ENCODE assay signal across 30 cellular contexts in genomic region chr7:71210220-71210619, GRCh38.
"Had no signal": no experiment of that assay in that cellular context is flagged by ENCODE, and none has a peak within 500 bp of the region (broad histone marks: within the 10 kb centered on the region; RNA-seq: fewer than 3 reads in every experiment).

No MANE protein-coding gene starts in this region.

- H3K27ac ChIP-seq: neutrophil, parathyroid adenoma, psoas muscle, right lobe of liver, sigmoid colon, stomach, thoracic aorta, thyroid gland, upper lobe of left lung, vagina had no signal

- ATAC-seq: naive thymus-derived CD8-positive, alpha-beta T cell; natural killer cell treated with Interleukin-12 subunit alpha and Interleukin-12 subunit beta and Interleukin-15 and Interleukin-18, amount 100 ng/mL, for 72 hours; psoas muscle; right cardiac atrium; right lobe of liver; stimulated activated effector memory CD8-positive, alpha-beta T cell treated with anti-CD3 and anti-CD28 coated beads, Interleukin-12 subunit alpha, Interleukin-12 subunit beta, amount 100 ng/mL, for 72 hours; stimulated activated naive B cell treated with anti-CD40 and anti-IgM and Interleukin-4, amounts not matched to agents 10 μg/mL and 1 μg/mL and 100 μg/mL, for 72 hours had no signal

- H3K4me1 Mint-ChIP-seq: naive thymus-derived CD8-positive, alpha-beta T cell; neural crest cell; stimulated activated effector memory CD8-positive, alpha-beta T cell treated with anti-CD3 and anti-CD28 coated beads, Interleukin-12 subunit alpha, Interleukin-12 subunit beta, amount 100 ng/mL, for 72 hours; stimulated activated naive B cell treated with anti-CD40 and anti-IgM and Interleukin-4, amounts not matched to agents 10 μg/mL and 1 μg/mL and 100 μg/mL, for 72 hours had no signal

- H3K4me3 ChIP-seq: ovary, psoas muscle, right lobe of liver, sigmoid colon, stomach, thoracic aorta, thyroid gland, tibial nerve, upper lobe of left lung, vagina had no signal

- H3K36me3 Mint-ChIP-seq: naive thymus-derived CD8-positive, alpha-beta T cell; natural killer cell treated with Interleukin-12 subunit alpha and Interleukin-12 subunit beta and Interleukin-15 and Interleukin-18, amount 100 ng/mL, for 72 hours; stimulated activated effector memory CD8-positive, alpha-beta T cell treated with anti-CD3 and anti-CD28 coated beads, Interleukin-12 subunit alpha, Interleukin-12 subunit beta, amount 100 ng/mL, for 72 hours; stimulated activated naive B cell treated with anti-CD40 and anti-IgM and Interleukin-4, amounts not matched to agents 10 μg/mL and 1 μg/mL and 100 μg/mL, for 72 hours had no signal

- H3K4me3 Mint-ChIP-seq: naive thymus-derived CD8-positive, alpha-beta T cell; natural killer cell treated with Interleukin-12 subunit alpha and Interleukin-12 subunit beta and Interleukin-15 and Interleukin-18, amount 100 ng/mL, for 72 hours; nephron progenitor cell; neural crest cell; stimulated activated effector memory CD8-positive, alpha-beta T cell treated with anti-CD3 and anti-CD28 coated beads, Interleukin-12 subunit alpha, Interleukin-12 subunit beta, amount 100 ng/mL, for 72 hours; stimulated activated naive B cell treated with anti-CD40 and anti-IgM and Interleukin-4, amounts not matched to agents 10 μg/mL and 1 μg/mL and 100 μg/mL, for 72 hours; stimulated activated naive CD8-positive, alpha-beta T cell treated with anti-CD3 and anti-CD28 coated beads, Interleukin-15, Interleukin-2, amounts not matched to agents 100 ng/mL and 50 ng/mL, for 24 hours had no signal

- H3K27me3 Mint-ChIP-seq: naive thymus-derived CD8-positive, alpha-beta T cell; natural killer cell treated with Interleukin-12 subunit alpha and Interleukin-12 subunit beta and Interleukin-15 and Interleukin-18, amount 100 ng/mL, for 72 hours; progenitor cell of endocrine pancreas; stimulated activated naive B cell treated with anti-CD40 and anti-IgM and Interleukin-4, amounts not matched to agents 10 μg/mL and 1 μg/mL and 100 μg/mL, for 72 hours; stimulated activated naive CD8-positive, alpha-beta T cell treated with anti-CD3 and anti-CD28 coated beads, Interleukin-15, Interleukin-2, amounts not matched to agents 100 ng/mL and 50 ng/mL, for 24 hours had no signal

- H3K9ac ChIP-seq: parathyroid adenoma had no signal

- H3K4me1 ChIP-seq: parathyroid adenoma, psoas muscle, right lobe of liver, stomach, thyroid gland, upper lobe of left lung, vagina had no signal

- H3K9me3 ChIP-seq: neutrophil, ovary, right lobe of liver, thoracic aorta, thyroid gland, tibial nerve, upper lobe of left lung, vagina had no signal

- H3K36me3 ChIP-seq: neutrophil, ovary, right lobe of liver, sigmoid colon, stomach, thoracic aorta, thyroid gland, tibial nerve, upper lobe of left lung, vagina had no signal

- H3K27me3 ChIP-seq: neutrophil, ovary, right lobe of liver, sigmoid colon, stomach, thyroid gland, tibial nerve, upper lobe of left lung, vagina had no signal

- H3K79me2 ChIP-seq: parathyroid adenoma had no signal

- DNase-seq: naive thymus-derived CD8-positive, alpha-beta T cell; nephron progenitor cell; nucleus accumbens; posterior cingulate gyrus; psoas muscle; right cardiac atrium; right lobe of liver; sigmoid colon; small intestine; stimulated activated CD4-positive, alpha-beta T cell treated with anti-CD3 and anti-CD28 coated beads, Interleukin-15, amount 100 ng/mL, for 24 hours; stimulated activated CD4-positive, alpha-beta T cell treated with anti-CD3 and anti-CD28 coated beads, Interleukin-2, amount 100 ng/mL, for 24 hours; stimulated activated CD4-positive, alpha-beta T cell treated with anti-CD3 and anti-CD28 coated beads, Interleukin-2, amount 100 ng/mL, for 48 hours; stimulated activated CD4-positive, alpha-beta T cell treated with anti-CD3 and anti-CD28 coated beads, Interleukin-4, amount 100 ng/mL, for 24 hours; stimulated activated naive B cell treated with anti-CD40 and anti-IgM and Interleukin-4, amounts not matched to agents 10 μg/mL and 1 μg/mL and 100 μg/mL, for 72 hours; stimulated activated naive CD4-positive, alpha-beta T cell treated with Interleukin-2 at 50 U/mL for 16 hours; stomach; thyroid gland; trophoblast cell; upper lobe of left lung had no signal

- H3K27ac Mint-ChIP-seq: naive thymus-derived CD8-positive, alpha-beta T cell; natural killer cell treated with Interleukin-12 subunit alpha and Interleukin-12 subunit beta and Interleukin-15 and Interleukin-18, amount 100 ng/mL, for 72 hours; nephron progenitor cell; progenitor cell of endocrine pancreas; stimulated activated effector memory CD8-positive, alpha-beta T cell treated with anti-CD3 and anti-CD28 coated beads, Interleukin-12 subunit alpha, Interleukin-12 subunit beta, amount 100 ng/mL, for 72 hours; stimulated activated naive B cell treated with anti-CD40 and anti-IgM and Interleukin-4, amounts not matched to agents 10 μg/mL and 1 μg/mL and 100 μg/mL, for 72 hours; stimulated activated naive CD8-positive, alpha-beta T cell treated with anti-CD3 and anti-CD28 coated beads, Interleukin-15, Interleukin-2, amounts not matched to agents 100 ng/mL and 50 ng/mL, for 24 hours had no signal

- H2AFZ ChIP-seq: parathyroid adenoma had no signal
